Comparison of ENCODE assay signal across 17 cellular contexts in genomic region chrX:46917634-46918033, GRCh38. TPM values are rescaled to one million over a fixed set of nuclear protein-coding genes. Genes with fewer than 3 reads are reported as not detected.
DNase-seq lines count a peak whose midpoint lies in the region; ATAC-seq and TF ChIP-seq lines count a peak whose summit lies in the region.
"Had no signal": no experiment of that assay in that cellular context is flagged by ENCODE, and none has a peak within 500 bp of the region (broad histone marks: within the 10 kb centered on the region; RNA-seq: fewer than 3 reads in every experiment).

No MANE protein-coding gene starts in this region.

- H3K36me3 Mint-ChIP-seq in WTC11 (peaks cover 16% of the 10 kb centered on the region), nephron (ENCODE audit: low read depth) (peaks cover 17% of the 10 kb centered on the region)
- H3K36me3 Mint-ChIP-seq: CD14-positive monocyte had no signal

- peak overlapping the region; percentile 54; the same call in 1 of the 2 replicates for H3K27ac Mint-ChIP-seq in WTC11
- H3K27ac Mint-ChIP-seq in nephron: peak overlapping the region in 2 of 3 experiments; percentile 24 to 38
- H3K27ac Mint-ChIP-seq: CD4-positive, alpha-beta memory T cell had no signal

- ATAC-seq in WTC11 (no peak), GM18519 (IDR thresholded peaks at IDR 0.05; ENCODE audit: low FRiP score, unreplicated experiment) (no peak)
- ATAC-seq: A549, HCT116 had no signal

- CTCF ChIA-PET in WTC11 (lab: Charles Lee): no interaction called here

- POLR2A ChIA-PET in WTC11 (lab: Charles Lee): no interaction called here

- peaks cover 19% of the 10 kb centered on the region for H3K9me3 Mint-ChIP-seq in WTC11
- peaks cover 40% of the 10 kb centered on the region for H3K9me3 Mint-ChIP-seq in nephron

- TF ChIP-seq CTCF in WTC11 (IDR thresholded peaks at IDR 0.05) (no peak), nephron (IDR thresholded peaks at IDR 0.05; ENCODE audit: unreplicated experiment in 3 of 3) (no peak), GM20000 (IDR thresholded peaks at IDR 0.05; ENCODE audit: extremely low read depth, missing control alignments) (no peak)

- DNase-seq in DMS53 (lab: John Stamatoyannopoulos, UW) (peak; percentile 11), DMS53 treated with DMSO at 0.1 percent for 48 hours (lab: John Stamatoyannopoulos, UW; ENCODE audit: unreplicated experiment) (no peak), WTC11 (ENCODE audit: low spot score) (no peak), GM20000 (ENCODE audit: low spot score) (no peak), NCI-H524 treated with DMSO at 0.1 percent for 48 hours (lab: John Stamatoyannopoulos, UW) (no peak)
- DNase-seq: AML-193; CD4-positive, alpha-beta memory T cell; DMS153; DND-41; EL; GOT3; H7 had no signal

- peaks cover 43% of the 10 kb centered on the region for H3K4me1 Mint-ChIP-seq in WTC11
- peaks cover 4% of the 10 kb centered on the region for H3K4me1 Mint-ChIP-seq in nephron

- H3K27me3 Mint-ChIP-seq in WTC11 (ENCODE audit: low read depth) (0 out of 2 replicates have a peak, but pooled peaks cover 2% of the 10 kb centered on the region), nephron (ENCODE audit: low read depth) (peaks cover 9% of the 10 kb centered on the region)

- no peak overlapping the region for H3K4me3 Mint-ChIP-seq in WTC11
- H3K4me3 Mint-ChIP-seq in nephron: peak overlapping the region in 2 of 3 experiments; percentile 21 to 41
- H3K4me3 Mint-ChIP-seq: CD14-positive monocyte; CD4-positive, alpha-beta memory T cell had no signal

TF ChIP-seq in WTC11, 78 proteins besides CTCF, POLR2A, EP300 and RAD21:
- TF ChIP-seq KAT7 (CRISPR knock-in tag; IDR thresholded peaks at IDR 0.05; ENCODE audit: borderline replicate concordance): no peak
- no peak for TF ChIP-seq E2F5 (CRISPR knock-in tag; IDR thresholded peaks at IDR 0.05)
- TF ChIP-seq ZNF512 (CRISPR knock-in tag; IDR thresholded peaks at IDR 0.05; ENCODE audit: borderline replicate concordance): no peak
- TF ChIP-seq NR1H2 (CRISPR knock-in tag; IDR thresholded peaks at IDR 0.05): no peak
- no peak for TF ChIP-seq SP1 (CRISPR knock-in tag; conservative IDR thresholded peaks at IDR 0.05)
- TF ChIP-seq, protein P1, sequence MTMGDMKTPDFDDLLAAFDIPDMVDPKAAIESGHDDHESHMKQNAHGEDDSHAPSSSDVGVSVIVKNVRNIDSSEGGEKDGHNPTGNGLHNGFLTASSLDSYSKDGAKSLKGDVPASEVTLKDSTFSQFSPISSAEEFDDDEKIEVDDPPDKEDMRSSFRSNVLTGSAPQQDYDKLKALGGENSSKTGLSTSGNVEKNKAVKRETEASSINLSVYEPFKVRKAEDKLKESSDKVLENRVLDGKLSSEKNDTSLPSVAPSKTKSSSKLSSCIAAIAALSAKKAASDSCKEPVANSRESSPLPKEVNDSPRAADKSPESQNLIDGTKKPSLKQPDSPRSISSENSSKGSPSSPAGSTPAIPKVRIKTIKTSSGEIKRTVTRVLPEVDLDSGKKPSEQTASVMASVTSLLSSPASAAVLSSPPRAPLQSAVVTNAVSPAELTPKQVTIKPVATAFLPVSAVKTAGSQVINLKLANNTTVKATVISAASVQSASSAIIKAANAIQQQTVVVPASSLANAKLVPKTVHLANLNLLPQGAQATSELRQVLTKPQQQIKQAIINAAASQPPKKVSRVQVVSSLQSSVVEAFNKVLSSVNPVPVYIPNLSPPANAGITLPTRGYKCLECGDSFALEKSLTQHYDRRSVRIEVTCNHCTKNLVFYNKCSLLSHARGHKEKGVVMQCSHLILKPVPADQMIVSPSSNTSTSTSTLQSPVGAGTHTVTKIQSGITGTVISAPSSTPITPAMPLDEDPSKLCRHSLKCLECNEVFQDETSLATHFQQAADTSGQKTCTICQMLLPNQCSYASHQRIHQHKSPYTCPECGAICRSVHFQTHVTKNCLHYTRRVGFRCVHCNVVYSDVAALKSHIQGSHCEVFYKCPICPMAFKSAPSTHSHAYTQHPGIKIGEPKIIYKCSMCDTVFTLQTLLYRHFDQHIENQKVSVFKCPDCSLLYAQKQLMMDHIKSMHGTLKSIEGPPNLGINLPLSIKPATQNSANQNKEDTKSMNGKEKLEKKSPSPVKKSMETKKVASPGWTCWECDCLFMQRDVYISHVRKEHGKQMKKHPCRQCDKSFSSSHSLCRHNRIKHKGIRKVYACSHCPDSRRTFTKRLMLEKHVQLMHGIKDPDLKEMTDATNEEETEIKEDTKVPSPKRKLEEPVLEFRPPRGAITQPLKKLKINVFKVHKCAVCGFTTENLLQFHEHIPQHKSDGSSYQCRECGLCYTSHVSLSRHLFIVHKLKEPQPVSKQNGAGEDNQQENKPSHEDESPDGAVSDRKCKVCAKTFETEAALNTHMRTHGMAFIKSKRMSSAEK (CRISPR knock-in tag; IDR thresholded peaks at IDR 0.05; ENCODE audit: borderline replicate concordance): no peak
- no peak for TF ChIP-seq JAZF1 (CRISPR knock-in tag; IDR thresholded peaks at IDR 0.05)
- no peak for TF ChIP-seq ZNF317 (CRISPR knock-in tag; IDR thresholded peaks at IDR 0.05; ENCODE audit: borderline replicate concordance, low read depth)
- no peak for TF ChIP-seq ARID4B (CRISPR knock-in tag; IDR thresholded peaks at IDR 0.05; ENCODE audit: borderline replicate concordance)
- TF ChIP-seq ZNF263 (CRISPR knock-in tag; IDR thresholded peaks at IDR 0.05; ENCODE audit: low read depth): no peak
- TF ChIP-seq CREB1 (CRISPR knock-in tag; IDR thresholded peaks at IDR 0.05): no peak
- no peak for TF ChIP-seq FOXP4 (CRISPR knock-in tag; IDR thresholded peaks at IDR 0.05)
- TF ChIP-seq, protein P2, sequence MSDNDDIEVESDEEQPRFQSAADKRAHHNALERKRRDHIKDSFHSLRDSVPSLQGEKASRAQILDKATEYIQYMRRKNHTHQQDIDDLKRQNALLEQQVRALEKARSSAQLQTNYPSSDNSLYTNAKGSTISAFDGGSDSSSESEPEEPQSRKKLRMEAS (CRISPR knock-in tag; IDR thresholded peaks at IDR 0.05): no peak
TF ChIP-seq in WTC11: peak in this region for 0.

RNA-seq across cellular contexts. Expression of gene JADE3, which starts 5.4 kb away (rescaled TPM):
- 14.6 to 19.2 TPM (median 16.8 TPM) in 3 replicates for total RNA-seq in WTC11 (2021)
